ENCODE assay signal across 1 cellular context in the genomic region with DNA sequence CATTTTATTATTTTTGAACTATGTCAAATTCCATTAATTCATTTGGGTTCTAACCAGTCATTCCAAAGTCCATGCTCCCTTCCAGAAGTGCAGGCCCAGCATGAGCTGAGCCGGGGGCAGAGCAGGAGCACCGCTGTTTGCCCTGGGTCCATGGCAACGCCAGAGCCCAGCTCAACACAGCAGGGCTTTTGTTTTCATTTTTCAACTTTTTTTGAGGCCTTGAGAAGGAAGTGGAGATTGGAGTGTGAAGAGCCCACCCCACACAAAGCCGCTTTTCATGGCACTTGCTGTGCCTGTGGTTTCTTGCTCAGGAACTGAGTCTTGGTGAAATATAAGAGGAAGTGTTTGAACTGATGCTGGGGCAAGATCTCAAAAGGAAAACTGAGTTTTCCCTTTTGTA.
TF ChIP-seq lines count a peak whose summit lies in the region.

No MANE protein-coding gene starts in this region.

TF ChIP-seq in GM23338, 12 proteins besides CTCF, POLR2A, EP300 and RAD21 (continued from another document):
- TF ChIP-seq, protein P1, sequence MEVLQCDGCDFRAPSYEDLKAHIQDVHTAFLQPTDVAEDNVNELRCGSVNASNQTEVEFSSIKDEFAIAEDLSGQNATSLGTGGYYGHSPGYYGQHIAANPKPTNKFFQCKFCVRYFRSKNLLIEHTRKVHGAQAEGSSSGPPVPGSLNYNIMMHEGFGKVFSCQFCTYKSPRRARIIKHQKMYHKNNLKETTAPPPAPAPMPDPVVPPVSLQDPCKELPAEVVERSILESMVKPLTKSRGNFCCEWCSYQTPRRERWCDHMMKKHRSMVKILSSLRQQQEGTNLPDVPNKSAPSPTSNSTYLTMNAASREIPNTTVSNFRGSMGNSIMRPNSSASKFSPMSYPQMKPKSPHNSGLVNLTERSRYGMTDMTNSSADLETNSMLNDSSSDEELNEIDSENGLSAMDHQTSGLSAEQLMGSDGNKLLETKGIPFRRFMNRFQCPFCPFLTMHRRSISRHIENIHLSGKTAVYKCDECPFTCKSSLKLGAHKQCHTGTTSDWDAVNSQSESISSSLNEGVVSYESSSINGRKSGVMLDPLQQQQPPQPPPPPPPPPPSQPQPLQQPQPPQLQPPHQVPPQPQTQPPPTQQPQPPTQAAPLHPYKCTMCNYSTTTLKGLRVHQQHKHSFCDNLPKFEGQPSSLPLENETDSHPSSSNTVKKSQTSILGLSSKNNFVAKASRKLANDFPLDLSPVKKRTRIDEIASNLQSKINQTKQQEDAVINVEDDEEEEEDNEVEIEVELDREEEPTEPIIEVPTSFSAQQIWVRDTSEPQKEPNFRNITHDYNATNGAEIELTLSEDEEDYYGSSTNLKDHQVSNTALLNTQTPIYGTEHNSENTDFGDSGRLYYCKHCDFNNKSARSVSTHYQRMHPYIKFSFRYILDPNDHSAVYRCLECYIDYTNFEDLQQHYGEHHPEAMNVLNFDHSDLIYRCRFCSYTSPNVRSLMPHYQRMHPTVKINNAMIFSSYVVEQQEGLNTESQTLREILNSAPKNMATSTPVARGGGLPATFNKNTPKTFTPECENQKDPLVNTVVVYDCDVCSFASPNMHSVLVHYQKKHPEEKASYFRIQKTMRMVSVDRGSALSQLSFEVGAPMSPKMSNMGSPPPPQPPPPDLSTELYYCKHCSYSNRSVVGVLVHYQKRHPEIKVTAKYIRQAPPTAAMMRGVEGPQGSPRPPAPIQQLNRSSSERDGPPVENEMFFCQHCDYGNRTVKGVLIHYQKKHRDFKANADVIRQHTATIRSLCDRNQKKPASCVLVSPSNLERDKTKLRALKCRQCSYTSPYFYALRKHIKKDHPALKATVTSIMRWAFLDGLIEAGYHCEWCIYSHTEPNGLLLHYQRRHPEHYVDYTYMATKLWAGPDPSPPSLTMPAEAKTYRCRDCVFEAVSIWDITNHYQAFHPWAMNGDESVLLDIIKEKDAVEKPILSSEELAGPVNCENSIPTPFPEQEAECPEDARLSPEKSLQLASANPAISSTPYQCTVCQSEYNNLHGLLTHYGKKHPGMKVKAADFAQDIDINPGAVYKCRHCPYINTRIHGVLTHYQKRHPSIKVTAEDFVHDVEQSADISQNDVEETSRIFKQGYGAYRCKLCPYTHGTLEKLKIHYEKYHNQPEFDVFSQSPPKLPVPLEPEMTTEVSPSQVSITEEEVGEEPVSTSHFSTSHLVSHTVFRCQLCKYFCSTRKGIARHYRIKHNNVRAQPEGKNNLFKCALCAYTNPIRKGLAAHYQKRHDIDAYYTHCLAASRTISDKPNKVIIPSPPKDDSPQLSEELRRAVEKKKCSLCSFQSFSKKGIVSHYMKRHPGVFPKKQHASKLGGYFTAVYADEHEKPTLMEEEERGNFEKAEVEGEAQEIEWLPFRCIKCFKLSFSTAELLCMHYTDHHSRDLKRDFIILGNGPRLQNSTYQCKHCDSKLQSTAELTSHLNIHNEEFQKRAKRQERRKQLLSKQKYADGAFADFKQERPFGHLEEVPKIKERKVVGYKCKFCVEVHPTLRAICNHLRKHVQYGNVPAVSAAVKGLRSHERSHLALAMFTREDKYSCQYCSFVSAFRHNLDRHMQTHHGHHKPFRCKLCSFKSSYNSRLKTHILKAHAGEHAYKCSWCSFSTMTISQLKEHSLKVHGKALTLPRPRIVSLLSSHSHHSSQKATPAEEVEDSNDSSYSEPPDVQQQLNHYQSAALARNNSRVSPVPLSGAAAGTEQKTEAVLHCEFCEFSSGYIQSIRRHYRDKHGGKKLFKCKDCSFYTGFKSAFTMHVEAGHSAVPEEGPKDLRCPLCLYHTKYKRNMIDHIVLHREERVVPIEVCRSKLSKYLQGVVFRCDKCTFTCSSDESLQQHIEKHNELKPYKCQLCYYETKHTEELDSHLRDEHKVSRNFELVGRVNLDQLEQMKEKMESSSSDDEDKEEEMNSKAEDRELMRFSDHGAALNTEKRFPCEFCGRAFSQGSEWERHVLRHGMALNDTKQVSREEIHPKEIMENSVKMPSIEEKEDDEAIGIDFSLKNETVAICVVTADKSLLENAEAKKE (CRISPR knock-in tag; IDR thresholded peaks at IDR 0.05), result no peak
- TF ChIP-seq ZNF331 (CRISPR knock-in tag; IDR thresholded peaks at IDR 0.05; ENCODE audit: low read depth) (no peak), EZH2 (IDR thresholded peaks at IDR 0.05; ENCODE audit: low read depth, unreplicated experiment) (no peak)
